30 cellular contexts compared by ENCODE assay signal in genomic region chr18:74624491-74624890, GRCh38.
"Had no signal": no experiment of that assay in that cellular context is flagged by ENCODE, and none has a peak within 500 bp of the region (broad histone marks: within the 10 kb centered on the region; RNA-seq: fewer than 3 reads in every experiment).

No MANE protein-coding gene starts in this region.

- DNase-seq: hypothalamus; immature natural killer cell; kidney; left colon; left lung; lower lobe of right lung; mammary epithelial cell; naive B cell; natural killer cell; nephron progenitor cell; occipital lobe; retina; right cardiac atrium; spleen; stimulated activated CD4-positive, alpha-beta T cell treated with anti-CD3 and anti-CD28 coated beads, Interleukin-4, amount 100 ng/mL, for 4 hours; stimulated activated CD8-positive, alpha-beta memory T cell treated with anti-CD3 and anti-CD28 coated beads, Interleukin-4, amount 100 ng/mL, for 48 hours; stimulated activated naive CD4-positive, alpha-beta T cell treated with Interleukin-2 at 50 U/mL for 16 hours; stimulated activated naive CD8-positive, alpha-beta T cell treated with anti-CD3 and anti-CD28 coated beads, Interleukin-15, amount 100 ng/mL, for 72 hours; substantia nigra; testis; thyroid gland; transverse colon; upper lobe of left lung had no signal

- H3K27ac Mint-ChIP-seq: natural killer cell; nephron progenitor cell; neural progenitor cell; stimulated activated memory B cell treated with anti-CD40 and anti-IgM and Interleukin-4, amounts not matched to agents 10 μg/mL and 1 μg/mL and 100 μg/mL, for 72 hours; stimulated activated naive CD8-positive, alpha-beta T cell treated with anti-CD3 and anti-CD28 coated beads, Interleukin-15, amount 100 ng/mL, for 72 hours had no signal

- H3K27me3 ChIP-seq: left lung, neural progenitor cell, neutrophil, spleen, testis, thyroid gland, transverse colon, upper lobe of left lung, vagina had no signal

- H3K4me1 ChIP-seq: lower lobe of right lung, neural progenitor cell, parathyroid adenoma, testis, thyroid gland, transverse colon, upper lobe of left lung, vagina had no signal

- H3K36me3 ChIP-seq: left lung, lower lobe of right lung, neural progenitor cell, neutrophil, spleen, thyroid gland, transverse colon, upper lobe of left lung, vagina had no signal

- H3K27ac ChIP-seq: left lung, lower lobe of right lung, neural progenitor cell, neutrophil, parathyroid adenoma, skin epidermis, spleen, testis, thyroid gland, transverse colon, upper lobe of left lung, vagina had no signal

- H3K4me3 ChIP-seq: left lung, lower lobe of right lung, neural progenitor cell, skin epidermis, spleen, testis, thyroid gland, transverse colon, upper lobe of left lung, vagina had no signal

- H3K4me3 Mint-ChIP-seq: immature natural killer cell; naive B cell; natural killer cell; nephron progenitor cell; neural progenitor cell; stimulated activated memory B cell treated with anti-CD40 and anti-IgM and Interleukin-4, amounts not matched to agents 10 μg/mL and 1 μg/mL and 100 μg/mL, for 72 hours; stimulated activated naive CD8-positive, alpha-beta T cell treated with anti-CD3 and anti-CD28 coated beads, Interleukin-15, amount 100 ng/mL, for 72 hours had no signal

- ATAC-seq: left colon; left lung; lower lobe of right lung; natural killer cell; right cardiac atrium; sciatic nerve; stimulated activated memory B cell treated with anti-CD40 and anti-IgM and Interleukin-4, amounts not matched to agents 10 μg/mL and 1 μg/mL and 100 μg/mL, for 72 hours; stimulated activated naive CD8-positive, alpha-beta T cell treated with anti-CD3 and anti-CD28 coated beads, Interleukin-15, amount 100 ng/mL, for 72 hours had no signal

- H3K4me1 Mint-ChIP-seq: neural progenitor cell had no signal

- H3K27me3 Mint-ChIP-seq: naive B cell; stimulated activated memory B cell treated with anti-CD40 and anti-IgM and Interleukin-4, amounts not matched to agents 10 μg/mL and 1 μg/mL and 100 μg/mL, for 72 hours; stimulated activated naive CD8-positive, alpha-beta T cell treated with anti-CD3 and anti-CD28 coated beads, Interleukin-15, amount 100 ng/mL, for 72 hours had no signal

- H3K9me3 Mint-ChIP-seq: immature natural killer cell; naive B cell; natural killer cell; nephron progenitor cell; neural progenitor cell; stimulated activated memory B cell treated with anti-CD40 and anti-IgM and Interleukin-4, amounts not matched to agents 10 μg/mL and 1 μg/mL and 100 μg/mL, for 72 hours; stimulated activated naive CD8-positive, alpha-beta T cell treated with anti-CD3 and anti-CD28 coated beads, Interleukin-15, amount 100 ng/mL, for 72 hours had no signal

- H3K9me3 ChIP-seq: left lung, lower lobe of right lung, neutrophil, spleen, testis, thyroid gland, transverse colon, upper lobe of left lung, vagina had no signal

- H3K36me3 Mint-ChIP-seq: immature natural killer cell; naive B cell; natural killer cell; neural progenitor cell; stimulated activated memory B cell treated with anti-CD40 and anti-IgM and Interleukin-4, amounts not matched to agents 10 μg/mL and 1 μg/mL and 100 μg/mL, for 72 hours had no signal
